Comparison of ENCODE assay signal across 9 cellular contexts in the genomic region with DNA sequence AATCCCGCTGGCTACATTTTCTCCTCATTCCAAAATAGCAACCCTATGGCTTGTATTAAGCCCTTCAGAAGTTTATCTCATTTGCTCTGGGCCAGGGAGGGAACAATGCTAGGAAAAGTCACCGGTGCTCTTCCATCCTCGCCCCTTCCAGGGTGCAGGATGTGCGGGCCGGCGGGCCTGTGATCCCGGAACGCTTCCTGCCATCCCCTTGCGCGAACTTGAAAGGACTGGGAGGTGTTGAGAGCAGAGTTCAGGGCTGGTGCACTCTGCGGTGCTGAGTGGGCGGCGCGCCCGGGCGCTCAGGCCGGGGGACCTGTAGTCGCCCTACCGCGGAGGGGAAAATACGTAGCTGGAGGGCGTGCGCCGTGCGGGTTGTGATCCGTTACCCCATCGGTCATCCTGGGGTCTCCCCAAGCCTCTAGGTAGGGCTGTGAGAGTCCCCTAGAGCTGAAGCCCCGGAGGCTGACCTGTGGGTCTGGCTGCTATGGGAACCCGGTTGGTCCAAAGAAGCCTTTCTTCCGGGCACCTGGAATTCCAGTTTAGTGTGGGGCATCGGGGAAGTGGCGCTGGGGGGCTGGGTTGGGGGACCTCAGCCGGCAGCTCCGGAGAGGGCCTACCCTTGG. TPM values are rescaled to one million over a fixed set of nuclear protein-coding genes. Genes with fewer than 3 reads are reported as not detected.
A peak's percentile ranks its signal among the peaks of the same experiment; 100 is the strongest.
DNase-seq lines count a peak whose midpoint lies in the region; ATAC-seq and TF ChIP-seq lines count a peak whose summit lies in the region.
"Had no signal": no experiment of that assay in that cellular context is flagged by ENCODE, and none has a peak within 500 bp of the region (broad histone marks: within the 10 kb centered on the region; RNA-seq: fewer than 3 reads in every experiment).

No MANE protein-coding gene starts in this region.

- no peak for ATAC-seq in central memory CD8-positive, alpha-beta T cell (replicated peaks; ENCODE audit: extremely low read depth, poor library complexity, severe bottlenecking)
- ATAC-seq in GM18861 (IDR thresholded peaks at IDR 0.05; ENCODE audit: unreplicated experiment): no peak

- H3K4me3 ChIP-seq in mesenchymal stem cell (ENCODE audit: insufficient read depth in 1 of 2, low read depth in 1 of 2, low read length in 2 of 2): no peak overlapping the region
- peak overlapping the region in 3 of 4 donors; percentile 5 to 45 (median 37) for H3K4me3 ChIP-seq in tibial nerve

- no peak overlapping the region for H3K27ac Mint-ChIP-seq in activated T-cell treated with anti-CD3 and anti-CD28 coated beads, Interleukin-2, amount 50 U/mL, for 24 hours
- no peak overlapping the region for H3K27ac Mint-ChIP-seq in central memory CD8-positive, alpha-beta T cell (ENCODE audit: low read depth)

- H3K4me1 Mint-ChIP-seq in activated T-cell treated with anti-CD3 and anti-CD28 coated beads, Interleukin-2, amount 50 U/mL, for 24 hours (ENCODE audit: low read depth): peaks cover 31% of the 10 kb centered on the region
- H3K4me1 Mint-ChIP-seq in central memory CD8-positive, alpha-beta T cell: peaks cover 38% of the 10 kb centered on the region

- H3K36me3 ChIP-seq in mesenchymal stem cell (ENCODE audit: control insufficient read depth in 1 of 2, insufficient read depth in 2 of 2, low read depth in 1 of 2, low read length in 2 of 2) (no peaks in the 10 kb centered on the region), tibial nerve (no peaks in the 10 kb centered on the region)
- H3K36me3 ChIP-seq: adrenal gland had no signal

- no peak overlapping the region for H3K14ac ChIP-seq in mesenchymal stem cell (ENCODE audit: low read length in 2 of 2)

- no peak overlapping the region for H3K4me3 Mint-ChIP-seq in activated T-cell treated with anti-CD3 and anti-CD28 coated beads, Interleukin-2, amount 50 U/mL, for 24 hours
- H3K4me3 Mint-ChIP-seq in central memory CD8-positive, alpha-beta T cell: peak overlapping the region; percentile 65

- peaks cover 28% of the 10 kb centered on the region for H3K4me1 ChIP-seq in mesenchymal stem cell (ENCODE audit: control insufficient read depth, insufficient read depth, low read depth, low read length)
- peaks cover 0 to 63% (median 22%) of the 10 kb centered on the region in 4 donors for H3K4me1 ChIP-seq in tibial nerve

- no peak overlapping the region for H2BK15ac ChIP-seq in mesenchymal stem cell (ENCODE audit: low read depth, poor library complexity, severe bottlenecking)

- H3K18ac ChIP-seq in mesenchymal stem cell (ENCODE audit: low read depth in 1 of 2, low read length in 2 of 2): no peak overlapping the region

- no peak overlapping the region for H3K9ac ChIP-seq in mesenchymal stem cell (ENCODE audit: low read length)

- H3K4ac ChIP-seq in mesenchymal stem cell (ENCODE audit: low read depth in 1 of 2, low read length in 2 of 2): no peak overlapping the region

- H4K8ac ChIP-seq in mesenchymal stem cell (ENCODE audit: low read length): no peak overlapping the region

- H3K27me3 ChIP-seq in mesenchymal stem cell (ENCODE audit: control insufficient read depth in 1 of 2, insufficient read depth in 1 of 2, low read length in 2 of 2) (peaks cover 89 to 98% of the 10 kb centered on the region in 2 experiments), tibial nerve (peaks cover 4 to 100% of the 10 kb centered on the region in 2 donors)

- peaks cover 57% of the 10 kb centered on the region for H3K27me3 Mint-ChIP-seq in activated T-cell treated with anti-CD3 and anti-CD28 coated beads, Interleukin-2, amount 50 U/mL, for 24 hours
- H3K27me3 Mint-ChIP-seq in central memory CD8-positive, alpha-beta T cell: peaks cover 10% of the 10 kb centered on the region

- no peak overlapping the region for H3K23ac ChIP-seq in mesenchymal stem cell (ENCODE audit: low read length in 2 of 2)

- no peak for TF ChIP-seq CTCF in tibial nerve (IDR thresholded peaks at IDR 0.05)

- TF ChIP-seq EP300 in tibial nerve (IDR thresholded peaks at IDR 0.05): no peak

- H2AFZ ChIP-seq in mesenchymal stem cell (ENCODE audit: low read depth, low read length): no peak overlapping the region

- H3K9me3 ChIP-seq in mesenchymal stem cell (ENCODE audit: control insufficient read depth, low read length) (no peaks in the 10 kb centered on the region), tibial nerve (no peaks in the 10 kb centered on the region)
- H3K9me3 ChIP-seq: adrenal gland had no signal

- H2BK5ac ChIP-seq in mesenchymal stem cell (ENCODE audit: low read depth, low read length, poor library complexity, severe bottlenecking): no peak overlapping the region

- no peak overlapping the region for H2BK120ac ChIP-seq in mesenchymal stem cell (ENCODE audit: low read depth, low read length)

- no peak overlapping the region for H4K91ac ChIP-seq in mesenchymal stem cell (ENCODE audit: low read length)

- no peaks in the 10 kb centered on the region for H3K36me3 Mint-ChIP-seq in activated T-cell treated with anti-CD3 and anti-CD28 coated beads, Interleukin-2, amount 50 U/mL, for 24 hours (ENCODE audit: low read depth)
- H3K36me3 Mint-ChIP-seq in central memory CD8-positive, alpha-beta T cell (ENCODE audit: insufficient read depth): no peaks in the 10 kb centered on the region

- TF ChIP-seq POLR2A in tibial nerve (IDR thresholded peaks at IDR 0.05): no peak

- H2AK5ac ChIP-seq in mesenchymal stem cell (ENCODE audit: low read length, severe bottlenecking): no peak overlapping the region

- peak; percentile 41 for DNase-seq in activated T-cell treated with anti-CD3 and anti-CD28 coated beads, Interleukin-2, amount 50 U/mL, for 24 hours
- DNase-seq in activated T-cell treated with anti-CD3 and anti-CD28 coated beads, Interleukin-2, amount 50 U/mL, for 1 hour: no peak
- DNase-seq in central memory CD8-positive, alpha-beta T cell (ENCODE audit: low spot score in 2 of 2): no peak
- DNase-seq in mesenchymal stem cell: peak; percentile 30
- DNase-seq in tibial nerve (ENCODE audit: low spot score in 2 of 2): no peak
- DNase-seq in DMS79 (lab: John Stamatoyannopoulos, UW): no peak
- no peak for DNase-seq in activated CD4-positive, alpha-beta T cell treated with anti-CD3 and anti-CD28 coated beads, Interleukin-2, amount 50 U/mL, for 48 hours

- H3K4me2 ChIP-seq in mesenchymal stem cell (ENCODE audit: low read length, poor library complexity, severe bottlenecking): no peak overlapping the region

- WGBS in mesenchymal stem cell: under 1% methylated on average over 34 of the region's 34 CpGs
- 4 to 7% methylated on average over 15 to 21 of the region's 34 CpGs for WGBS in tibial nerve, 2 donors

- H3K27ac ChIP-seq in mesenchymal stem cell (ENCODE audit: low read length, poor library complexity, severe bottlenecking) (no peak overlapping the region), tibial nerve (peak overlapping the region in 3 of 4 donors; percentile 14 to 68 (median 56))
- H3K27ac ChIP-seq: adrenal gland had no signal

- no peak overlapping the region for H2BK12ac ChIP-seq in mesenchymal stem cell (ENCODE audit: low read length in 2 of 2)

- no peaks in the 10 kb centered on the region for H3K9me3 Mint-ChIP-seq in activated T-cell treated with anti-CD3 and anti-CD28 coated beads, Interleukin-2, amount 50 U/mL, for 24 hours
- no peaks in the 10 kb centered on the region for H3K9me3 Mint-ChIP-seq in central memory CD8-positive, alpha-beta T cell

- no peaks in the 10 kb centered on the region for H3K79me1 ChIP-seq in mesenchymal stem cell (replicated peaks; ENCODE audit: low read length, poor library complexity, severe bottlenecking)

RNA-seq across cellular contexts. Expression of gene NR5A2, which starts 13.1 kb away (rescaled TPM):
- 2.0 TPM for polyA plus RNA-seq in mesenchymal stem cell (2013, experiment 1 of 2)
- 1.9 TPM for polyA plus RNA-seq in mesenchymal stem cell (2013, experiment 2 of 2)
- 1 to 10 TPM; 3.8 to 9.0 (median 4.5) TPM for total RNA-seq in tibial nerve

Comparison
In these comparisons a context has a peak if more than half of its experiments do, and no peak if none do; other contexts are left out.
1. DNase-seq: peak in activated T-cell treated with anti-CD3 and anti-CD28 coated beads, Interleukin-2, amount 50 U/mL, for 24 hours (single experiment) and mesenchymal stem cell (single experiment); none in activated T-cell treated with anti-CD3 and anti-CD28 coated beads, Interleukin-2, amount 50 U/mL, for 1 hour (single experiment), central memory CD8-positive, alpha-beta T cell (0 of 2), tibial nerve (0 of 2), DMS79 (single experiment) and activated CD4-positive, alpha-beta T cell treated with anti-CD3 and anti-CD28 coated beads, Interleukin-2, amount 50 U/mL, for 48 hours (0 of 2).
2. H3K4me3 ChIP-seq: peak in tibial nerve (3 of 4); none in mesenchymal stem cell (0 of 2).